9 cellular contexts compared by ENCODE assay signal in genomic region chr12:81758421-81759214, GRCh38. TPM values are rescaled to one million over a fixed set of nuclear protein-coding genes. Genes with fewer than 3 reads are reported as not detected.
DNase-seq lines count a peak whose midpoint lies in the region; ATAC-seq and TF ChIP-seq lines count a peak whose summit lies in the region.
"Had no signal": no experiment of that assay in that cellular context is flagged by ENCODE, and none has a peak within 500 bp of the region (broad histone marks: within the 10 kb centered on the region; RNA-seq: fewer than 3 reads in every experiment).

No MANE protein-coding gene starts in this region.

- no peak overlapping the region for H3K27ac Mint-ChIP-seq in activated CD8-positive, alpha-beta T cell treated with anti-CD3 and anti-CD28 coated beads, Interleukin-2, amount 10 ng/mL, durations not matched to agents 7 days and 5 days
- H3K27ac Mint-ChIP-seq in neural crest cell (ENCODE audit: unreplicated experiment), result peak overlapping the region; percentile 37
- H3K27ac Mint-ChIP-seq: dendritic cell treated with granulocyte-macrophage colony-stimulating factor and Interleukin-4, amounts not matched to agents 40 ng/mL and 50 ng/mL, for 4 days had no signal

- H3K4me2 ChIP-seq in BLaER1 treated with 17β-estradiol and CSF1 and Interleukin-3, amounts not matched to agents 10 nM and 100 nM, result peak overlapping the region; percentile 65 to 91 (median 79)

- no peaks in the 10 kb centered on the region for H3K36me3 ChIP-seq in BLaER1 treated with 17β-estradiol and CSF1 and Interleukin-3, amounts not matched to agents 10 nM and 100 nM

- H3K4me3 ChIP-seq in BLaER1 treated with 17β-estradiol and CSF1 and Interleukin-3, amounts not matched to agents 10 nM and 100 nM, result peak overlapping the region; percentile 52 to 68 (median 58)

- POLR2A ChIA-PET in activated CD8-positive, alpha-beta T cell treated with anti-CD3 and anti-CD28 coated beads, Interleukin-2, amount 10 ng/mL, durations not matched to agents 7 days and 5 days (lab: Charles Lee), result interaction anchor here (0.6 kb wide), 1 partner anchor 531 kb away, joined by 3 read pairs; no protein-coding TSS in a partner anchor

- ATAC-seq in activated CD8-positive, alpha-beta T cell treated with anti-CD3 and anti-CD28 coated beads, Interleukin-2, amount 10 ng/mL, durations not matched to agents 7 days and 5 days, result peak; percentile 74
- ATAC-seq in GM21576 (IDR thresholded peaks at IDR 0.05; ENCODE audit: unreplicated experiment), result no peak

- no peaks in the 10 kb centered on the region for H4K20me1 ChIP-seq in BLaER1 treated with 17β-estradiol and CSF1 and Interleukin-3, amounts not matched to agents 10 nM and 100 nM

- TF ChIP-seq CTCF in neural crest cell (conservative IDR thresholded peaks at IDR 0.05), result no peak

- no peaks in the 10 kb centered on the region for H3K9me3 Mint-ChIP-seq in activated CD8-positive, alpha-beta T cell treated with anti-CD3 and anti-CD28 coated beads, Interleukin-2, amount 10 ng/mL, durations not matched to agents 7 days and 5 days (ENCODE audit: insufficient read depth)
- peaks cover 6% of the 10 kb centered on the region for H3K9me3 Mint-ChIP-seq in neural crest cell
- H3K9me3 Mint-ChIP-seq: dendritic cell treated with granulocyte-macrophage colony-stimulating factor and Interleukin-4, amounts not matched to agents 40 ng/mL and 50 ng/mL, for 4 days had no signal

- H3K4me1 ChIP-seq in BLaER1 treated with 17β-estradiol and CSF1 and Interleukin-3, amounts not matched to agents 10 nM and 100 nM, result peaks cover 0 to 3% (median 0%) of the 10 kb centered on the region in 10 experiments; a peak in 1 of 20 replicates

- peaks cover 26% of the 10 kb centered on the region for H3K27me3 Mint-ChIP-seq in activated CD8-positive, alpha-beta T cell treated with anti-CD3 and anti-CD28 coated beads, Interleukin-2, amount 10 ng/mL, durations not matched to agents 7 days and 5 days (ENCODE audit: low read depth)
- H3K27me3 Mint-ChIP-seq in neural crest cell (ENCODE audit: low read depth), result peaks cover 61% of the 10 kb centered on the region

- peak; percentile 35 for DNase-seq in activated CD8-positive, alpha-beta T cell treated with anti-CD3 and anti-CD28 coated beads, Interleukin-2, amount 10 ng/mL, durations not matched to agents 7 days and 5 days
- DNase-seq in foreskin melanocyte (peak; percentile 10), neural crest cell (ENCODE audit: low read depth, low spot score) (peak; percentile 32), T-helper 9 cell (no peak)
- no peak for DNase-seq in effector CD8-positive, alpha-beta T cell (lab: John Stamatoyannopoulos, UW)

- peak overlapping the region; percentile 67 for H3K4me3 Mint-ChIP-seq in activated CD8-positive, alpha-beta T cell treated with anti-CD3 and anti-CD28 coated beads, Interleukin-2, amount 10 ng/mL, durations not matched to agents 7 days and 5 days
- peak overlapping the region; percentile 95 for H3K4me3 Mint-ChIP-seq in neural crest cell
- H3K4me3 Mint-ChIP-seq: dendritic cell treated with granulocyte-macrophage colony-stimulating factor and Interleukin-4, amounts not matched to agents 40 ng/mL and 50 ng/mL, for 4 days had no signal

- peaks cover 0 to 11% (median 4%) of the 10 kb centered on the region in 11 experiments; a peak in 6 of 22 replicates for H3K9me3 ChIP-seq in BLaER1 treated with 17β-estradiol and CSF1 and Interleukin-3, amounts not matched to agents 10 nM and 100 nM (replicated peaks in 1 of 11)

- no peak overlapping the region for H3K27ac ChIP-seq in BLaER1 treated with 17β-estradiol and CSF1 and Interleukin-3, amounts not matched to agents 10 nM and 100 nM

- CTCF ChIA-PET in activated CD8-positive, alpha-beta T cell treated with anti-CD3 and anti-CD28 coated beads, Interleukin-2, amount 10 ng/mL, durations not matched to agents 7 days and 5 days (lab: Charles Lee), result interaction anchor here (0.7 kb wide), 1 partner anchor 234 kb away, joined by 3 read pairs; no protein-coding TSS in a partner anchor

- TF ChIP-seq EP300 in Ishikawa (IDR thresholded peaks at IDR 0.05; ENCODE audit: borderline replicate concordance), result no peak

- H3K9ac ChIP-seq in BLaER1 treated with 17β-estradiol and CSF1 and Interleukin-3, amounts not matched to agents 10 nM and 100 nM, result peak overlapping the region in 8 of 11 experiments; percentile 18 to 66 (median 41); a peak in 8 of 22 replicates

- TF ChIP-seq RAD21 in Ishikawa (IDR thresholded peaks at IDR 0.05; ENCODE audit: low read depth), result no peak

- H3K27me3 ChIP-seq in BLaER1 treated with 17β-estradiol and CSF1 and Interleukin-3, amounts not matched to agents 10 nM and 100 nM, result peaks cover 15 to 35% (median 27%) of the 10 kb centered on the region in 11 experiments

- no peaks in the 10 kb centered on the region for H3K36me3 Mint-ChIP-seq in activated CD8-positive, alpha-beta T cell treated with anti-CD3 and anti-CD28 coated beads, Interleukin-2, amount 10 ng/mL, durations not matched to agents 7 days and 5 days (ENCODE audit: low read depth)
- no peaks in the 10 kb centered on the region for H3K36me3 Mint-ChIP-seq in neural crest cell (ENCODE audit: low read depth)

- peaks cover 12% of the 10 kb centered on the region for H3K4me1 Mint-ChIP-seq in activated CD8-positive, alpha-beta T cell treated with anti-CD3 and anti-CD28 coated beads, Interleukin-2, amount 10 ng/mL, durations not matched to agents 7 days and 5 days (ENCODE audit: low read depth)
- H3K4me1 Mint-ChIP-seq in neural crest cell, result peaks cover 10% of the 10 kb centered on the region

TF ChIP-seq in Ishikawa, 13 proteins besides CTCF, POLR2A, EP300 and RAD21:
- no peak for TF ChIP-seq USF1 (IDR thresholded peaks at IDR 0.05)
- peak; percentile 36; the same call in 1 of the 2 replicates for TF ChIP-seq MAX (IDR thresholded peaks at IDR 0.05)

RNA-seq across cellular contexts. Expression of gene PPFIA2, which starts 0.5 kb away (rescaled TPM):
- total RNA-seq in activated CD8-positive, alpha-beta T cell treated with anti-CD3 and anti-CD28 coated beads, Interleukin-2, amount 10 ng/mL, durations not matched to agents 7 days and 5 days, result not detected
- 4.1 and 8.3 TPM in 2 replicates for total RNA-seq in neural crest cell

Comparison
In these comparisons a context has a peak if more than half of its experiments do, and no peak if none do; other contexts are left out.
1. DNase-seq: peak in activated CD8-positive, alpha-beta T cell treated with anti-CD3 and anti-CD28 coated beads, Interleukin-2, amount 10 ng/mL, durations not matched to agents 7 days and 5 days (single experiment), foreskin melanocyte (single experiment) and neural crest cell (single experiment); none in T-helper 9 cell (single experiment) and effector CD8-positive, alpha-beta T cell (single experiment).